8 cellular contexts compared by ENCODE assay signal in genomic region chr2:231710751-231711676, GRCh38. TPM values are rescaled to one million over a fixed set of nuclear protein-coding genes. Genes with fewer than 3 reads are reported as not detected.
DNase-seq lines count a peak whose midpoint lies in the region; ATAC-seq and TF ChIP-seq lines count a peak whose summit lies in the region.

No MANE protein-coding gene starts in this region.

- no peak overlapping the region for H2AFZ ChIP-seq in OCI-LY7 (ENCODE audit: low read length)

- H3K4me3 ChIP-seq in OCI-LY7 (ENCODE audit: low read depth, low read length, poor library complexity, severe bottlenecking), result peak overlapping the region; percentile 93
- H3K4me3 ChIP-seq in lower lobe of right lung, result peak overlapping the region; percentile 99
- peak overlapping the region; percentile 99 for H3K4me3 ChIP-seq in thymus (ENCODE audit: low read length)

- intact Hi-C loops in OCI-LY7 (cut with micrococcal nuclease; ENCODE audit: unreplicated experiment) (loop anchor here (10.0 kb wide), 2 partner anchors 196 to 246 kb away; partner anchors contain the start of gene NCL), lower lobe of right lung (cut with DNase I) (no loop called here)

- H3K4me1 ChIP-seq in OCI-LY7 (ENCODE audit: insufficient read depth, low read length, poor library complexity, severe bottlenecking), result peaks cover 46% of the 10 kb centered on the region
- peaks cover 32% of the 10 kb centered on the region for H3K4me1 ChIP-seq in lower lobe of right lung
- peaks cover 16% of the 10 kb centered on the region for H3K4me1 ChIP-seq in thymus (ENCODE audit: control insufficient read depth, insufficient read depth, low read length)

- WGBS in thymus, result 1% methylated on average over 48 of the region's 48 CpGs

- CTCF ChIA-PET in OCI-LY7 (lab: Charles Lee; ENCODE audit: unreplicated experiment), result interaction anchor here (0.9 kb wide), 2 partner anchors 25 to 27 kb away, joined by 3 to 4 read pairs; no protein-coding TSS in a partner anchor

- POLR2A ChIA-PET in OCI-LY7 (lab: Charles Lee), result interaction anchor here (0.8 to 1.7 kb wide), 4 partner anchors 25 to 39 kb away, joined by 3 to 7 read pairs (median 3); no protein-coding TSS in a partner anchor

- H3K9me3 ChIP-seq in OCI-LY7 (ENCODE audit: low read length) (no peaks in the 10 kb centered on the region), lower lobe of right lung (no peaks in the 10 kb centered on the region), thymus (ENCODE audit: control insufficient read depth) (no peaks in the 10 kb centered on the region)

- H3K27me3 ChIP-seq in lower lobe of right lung (ENCODE audit: low read depth), result no peaks in the 10 kb centered on the region
- H3K27me3 ChIP-seq in thymus (ENCODE audit: control insufficient read depth, insufficient read depth), result no peaks in the 10 kb centered on the region

- no peaks in the 10 kb centered on the region for H3K9me2 ChIP-seq in OCI-LY7 (ENCODE audit: insufficient read depth, low read length)

- ATAC-seq in lower lobe of right lung (no peak), HG03175 (IDR thresholded peaks at IDR 0.05; ENCODE audit: unreplicated experiment) (no peak), HG02973 (IDR thresholded peaks at IDR 0.05; ENCODE audit: unreplicated experiment) (no peak)

- H3K4me2 ChIP-seq in OCI-LY7 (ENCODE audit: low read length), result peak overlapping the region; percentile 82

- H3K36me3 ChIP-seq in OCI-LY7 (ENCODE audit: insufficient read depth, low read length) (peaks cover 71% of the 10 kb centered on the region), lower lobe of right lung (peaks cover 32% of the 10 kb centered on the region), thymus (ENCODE audit: control insufficient read depth, insufficient read depth) (peaks cover 33% of the 10 kb centered on the region)

- H3K27ac ChIP-seq in OCI-LY7 (ENCODE audit: low read depth, low read length, poor library complexity, severe bottlenecking) (peak overlapping the region; percentile 95), lower lobe of right lung (peak overlapping the region; percentile 100), thymus (ENCODE audit: low read depth) (peak overlapping the region; percentile 99)

- BruUV-seq in OCI-LY7 (replicated peaks; lab: Mats Ljungman, UMichigan), result no TSS peak

- peaks cover 58% of the 10 kb centered on the region for H3K79me2 ChIP-seq in OCI-LY7 (ENCODE audit: insufficient read depth, low read depth, low read length)

- H4K20me1 ChIP-seq in OCI-LY7 (ENCODE audit: insufficient read depth, low read length), result peaks cover 20% of the 10 kb centered on the region

- TF ChIP-seq CTCF in OCI-LY7 (conservative IDR thresholded peaks at IDR 0.05; ENCODE audit: low read length) (no peak), lower lobe of right lung (IDR thresholded peaks at IDR 0.05) (no peak)

- DNase-seq in DMS53 (lab: John Stamatoyannopoulos, UW), result peak; percentile 54
- DNase-seq in DMS53 treated with DMSO at 0.1 percent for 48 hours (lab: John Stamatoyannopoulos, UW; ENCODE audit: unreplicated experiment), result no peak
- peak; percentile 33 for DNase-seq in OCI-LY7 (ENCODE audit: low spot score)
- DNase-seq in central memory CD4-positive, alpha-beta T cell, result peak; percentile 15
- DNase-seq in lower lobe of right lung, result peak; percentile 64

RNA-seq across cellular contexts. Expression of gene PTMA, which starts 2.7 kb away (rescaled TPM):
- total RNA-seq in OCI-LY7 (2014; rRNA removed; shearing (Covaris generic)), result 2,780 and 3,271 TPM in 2 replicates
- 3,053 and 3,088 TPM in 2 replicates for total RNA-seq in OCI-LY7 (2022)
- total RNA-seq in lower lobe of right lung, result 729 TPM
- polyA plus RNA-seq in thymus, result 2,183 TPM
